Comparison of ENCODE assay signal across 9 cellular contexts in the genomic region with DNA sequence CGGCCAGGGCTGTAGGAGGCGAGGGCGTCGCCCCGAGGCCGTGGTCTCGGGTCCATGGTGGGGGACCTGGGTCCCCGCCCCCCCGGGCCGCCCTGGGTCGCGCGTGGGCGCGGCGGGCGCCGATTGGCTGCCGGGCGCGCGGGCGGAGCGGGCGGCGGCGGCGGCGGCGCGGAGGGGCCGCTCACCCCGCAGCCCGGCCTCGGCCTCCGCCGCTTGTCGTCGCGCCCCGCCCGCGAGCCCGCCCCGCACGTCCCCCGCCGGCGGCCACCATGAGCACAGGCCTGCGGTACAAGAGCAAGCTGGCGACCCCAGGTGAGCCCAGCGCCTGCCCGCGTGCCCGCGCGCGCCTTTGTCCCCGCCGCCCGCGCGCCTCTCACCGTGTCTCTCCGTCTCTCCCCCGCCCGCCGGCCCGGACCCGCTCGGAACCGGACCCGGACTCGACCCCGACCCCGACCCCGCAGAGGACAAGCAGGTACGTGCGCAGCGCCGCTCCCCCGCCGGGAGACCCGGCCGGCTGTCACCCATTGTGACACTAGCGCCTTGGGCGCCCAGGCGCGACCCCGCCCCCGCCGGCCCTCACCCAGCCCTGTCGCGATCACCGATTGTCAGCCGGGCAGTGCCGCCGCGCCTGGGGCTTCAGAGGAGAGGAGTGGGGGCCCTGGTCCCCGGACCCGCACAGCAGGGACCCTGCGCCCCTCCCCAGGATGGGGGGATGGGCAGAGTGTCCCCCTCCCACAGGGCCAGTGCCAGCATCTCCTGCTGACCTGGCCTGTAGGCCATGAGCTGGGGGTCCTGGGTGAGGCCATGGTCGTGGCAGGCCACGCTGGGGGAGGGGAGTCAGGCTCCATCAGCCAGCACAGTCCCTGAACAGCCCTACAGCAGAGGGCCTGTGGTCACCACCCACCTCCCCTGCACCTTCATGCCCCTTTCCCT. TPM values are rescaled to one million over a fixed set of nuclear protein-coding genes. Genes with fewer than 3 reads are reported as not detected.
DNase-seq lines count a peak whose midpoint lies in the region; FAIRE-seq and TF ChIP-seq lines count a peak whose summit lies in the region.
"Had no signal": no experiment of that assay in that cellular context is flagged by ENCODE, and none has a peak within 500 bp of the region (broad histone marks: within the 10 kb centered on the region; RNA-seq: fewer than 3 reads in every experiment).

A gene (plus strand): TSS at position 184 of the 933 bp plus-strand sequence. CDS start 86 bp downstream, at position 270.

- peak within 1 kb of the TSS in 2 of 4 donors; percentile 43 to 73 for H3K4me3 ChIP-seq in adrenal gland
- H3K4me3 ChIP-seq in iPS-11a (ENCODE audit: low read depth, low read length), result peak within 1 kb of the TSS; percentile 27
- peak within 1 kb of the TSS; percentile 82 for H3K4me3 ChIP-seq in smooth muscle cell

- H3K9me3 ChIP-seq in adrenal gland (replicated peaks in 1 of 3) (no peaks in the 10 kb centered on the region), smooth muscle cell (replicated peaks; ENCODE audit: low read depth) (no peaks in the 10 kb centered on the region)

- TF ChIP-seq CTCF in adrenal gland (IDR thresholded peaks at IDR 0.05) (no peak), smooth muscle cell (IDR thresholded peaks at IDR 0.05; ENCODE audit: borderline replicate concordance, insufficient read depth, poor library complexity, severe bottlenecking) (no peak)

- H3K79me2 ChIP-seq in smooth muscle cell (ENCODE audit: low read depth), result no peaks in the 10 kb centered on the region

- WGBS in adrenal gland, 4 donors, result 2 to 30% (median 2%) methylated on average over 2 to 104 of the region's 104 CpGs; no CpG with 5 or more reads in 1 of the 4 donors
- WGBS in smooth muscle cell (ENCODE audit: low lambda C conversion rate), result 10% methylated on average over 18 of the region's 104 CpGs

- H3F3A ChIP-seq in smooth muscle cell (ENCODE audit: low read depth), result peaks cover 4% of the 10 kb centered on the region

- no peaks in the 10 kb centered on the region for H3K36me3 ChIP-seq in adrenal gland (replicated peaks in 1 of 2)
- H3K36me3 ChIP-seq in smooth muscle cell (ENCODE audit: low read depth), result no peaks in the 10 kb centered on the region

- H3K27me3 ChIP-seq in adrenal gland (no peaks in the 10 kb centered on the region), smooth muscle cell (ENCODE audit: low read depth) (peaks cover 6% of the 10 kb centered on the region)

- intact Hi-C loops in adrenal gland (cut with DNase I), result loop anchor here in 1 of 2 donors (5.0 kb wide), 1 partner anchor 37 kb away; no protein-coding TSS in a partner anchor

- H4K20me1 ChIP-seq in smooth muscle cell (ENCODE audit: low read depth), result peaks cover 15% of the 10 kb centered on the region

- H3K4me1 ChIP-seq in adrenal gland (replicated peaks in 1 of 2) (peaks cover 9 to 13% of the 10 kb centered on the region in 2 donors), smooth muscle cell (ENCODE audit: low read depth) (peaks cover 16% of the 10 kb centered on the region)

- DNase-seq in DMS53 (lab: John Stamatoyannopoulos, UW), result peak; percentile 38
- no peak for DNase-seq in DMS53 treated with DMSO at 0.1 percent for 48 hours (lab: John Stamatoyannopoulos, UW; ENCODE audit: unreplicated experiment)
- DNase-seq in adrenal gland, result peak in 1 of 7 donors; percentile 26
- no peak for DNase-seq in smooth muscle cell (lab: John Stamatoyannopoulos, UW; ENCODE audit: unreplicated experiment)
- no peak for DNase-seq in GM12892 (ENCODE audit: insufficient read length)
- DNase-seq in activated CD8-positive, alpha-beta memory T cell treated with anti-CD3 and anti-CD28 coated beads, Interleukin-2, amount 50 U/mL, for 48 hours, result no peak
- no peak for DNase-seq in SHP77 treated with DMSO at 0.1 percent for 48 hours (lab: John Stamatoyannopoulos, UW)

- peak within 1 kb of the TSS; percentile 51 for H3K9ac ChIP-seq in smooth muscle cell (ENCODE audit: low read depth)

- H3K27ac ChIP-seq in adrenal gland, result peak within 1 kb of the TSS in 1 of 5 donors; percentile 26
- H3K27ac ChIP-seq in smooth muscle cell (ENCODE audit: low read depth), result no peak within 1 kb of the TSS
- H3K27ac ChIP-seq: 22Rv1 had no signal

- TF ChIP-seq POLR2A in adrenal gland (IDR thresholded peaks at IDR 0.05) (no peak), GM12892 (IDR thresholded peaks at IDR 0.05; ENCODE audit: low read depth, low read length) (no peak)

- peak within 1 kb of the TSS; percentile 98 for H3K4me2 ChIP-seq in smooth muscle cell

- FAIRE-seq in GM12892 (lab: Jason Lieb, UNC), result no peak

- H2AFZ ChIP-seq in smooth muscle cell (ENCODE audit: low read depth), result peak within 1 kb of the TSS; percentile 87

RNA-seq across cellular contexts. Expression of the gene that starts here (rescaled TPM):
- total RNA-seq in adrenal gland (10 to 100 TPM in 5 of 8 donors, 1 to 10 TPM in 3; 3.7 to 67.7 (median 12.4) TPM), smooth muscle cell (19.9 and 26.6 TPM in 2 replicates)
- polyA plus RNA-seq in adrenal gland (10 to 100 TPM; 10.7 to 73.4 (median 18.8) TPM), smooth muscle cell (41.5 and 64.1 TPM in 2 replicates)
- 0.89 TPM for polyA plus RNA-seq in GM12892 (2012; ENCODE audit: missing spikeins)
